13 cellular contexts compared by ENCODE assay signal in the genomic region with DNA sequence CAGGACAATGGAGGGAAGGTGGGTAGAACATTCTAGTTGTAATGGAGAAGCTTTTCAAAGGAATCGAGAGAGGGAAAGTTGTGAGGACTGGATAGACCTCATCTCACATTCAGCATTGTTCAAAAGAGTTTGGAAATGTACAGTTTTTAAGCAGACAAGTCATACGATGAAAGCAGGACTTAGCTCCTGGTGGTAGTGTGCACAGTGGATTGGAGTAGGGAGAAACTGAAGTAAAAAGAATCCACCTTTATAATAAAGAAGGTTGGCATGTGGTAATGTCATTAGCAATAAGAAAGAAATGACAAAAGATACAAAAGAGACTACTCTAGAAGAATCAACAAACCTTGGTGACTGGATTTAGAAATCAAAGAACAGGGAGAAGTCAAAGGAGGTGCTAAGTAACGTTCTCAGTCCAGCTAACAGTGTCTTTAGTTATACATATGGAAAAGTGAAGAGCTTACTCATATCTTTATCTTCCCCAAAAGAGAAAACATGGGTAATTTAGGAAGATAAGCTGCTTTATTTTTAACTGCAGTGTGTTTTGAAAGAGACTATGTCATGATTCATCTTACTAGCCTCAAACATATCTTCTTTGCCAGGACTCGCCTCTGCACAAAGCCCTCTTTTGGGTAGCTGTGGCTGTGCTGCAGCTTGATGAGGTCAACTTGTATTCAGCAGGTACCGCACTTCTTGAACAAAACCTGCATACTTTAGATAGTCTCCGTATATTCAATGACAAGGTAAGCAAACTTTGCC. TPM values are rescaled to one million over a fixed set of nuclear protein-coding genes. Genes with fewer than 3 reads are reported as not detected.
DNase-seq lines count a peak whose midpoint lies in the region; ATAC-seq, FAIRE-seq and TF ChIP-seq lines count a peak whose summit lies in the region.
"Had no signal": no experiment of that assay in that cellular context is flagged by ENCODE, and none has a peak within 500 bp of the region (broad histone marks: within the 10 kb centered on the region; RNA-seq: fewer than 3 reads in every experiment).

No MANE protein-coding gene starts in this region.

- H3K9ac ChIP-seq in K562 (ENCODE audit: insufficient read depth in 1 of 2, low read depth in 2 of 2, low read length in 2 of 2), result no peak overlapping the region

- FAIRE-seq in K562 (lab: Jason Lieb, UNC), result peak; percentile 97
- no peak for FAIRE-seq in GM19239 (lab: Jason Lieb, UNC)

- 4% methylated on average over 6 of the region's 6 CpGs for WGBS in K562 (ENCODE audit: insufficient coverage, low coverage, missing lambda C conversion rate)

- H3K27ac ChIP-seq in K562 (ENCODE audit: extremely low read depth, low read depth, low read length), result peak overlapping the region; percentile 23; the same call in 2 of the 3 replicates
- H3K27ac ChIP-seq: ovary had no signal

- peak; percentile 84 for TF ChIP-seq EP300 in K562 (IDR thresholded peaks at IDR 0.05; ENCODE audit: low read length)

- no peaks in the 10 kb centered on the region for H3K27me3 ChIP-seq in K562 (ENCODE audit: control insufficient read depth in 2 of 2, insufficient read depth in 2 of 2, low read length in 2 of 2)
- H3K27me3 ChIP-seq: ovary had no signal

- no peak for TF ChIP-seq CTCF in K562 (IDR thresholded peaks at IDR 0.05 in 2 of 3, conservative IDR thresholded peaks at IDR 0.05 in 1 of 3; ENCODE audit: insufficient read depth in 2 of 3, low read depth in 1 of 3, low read length in 3 of 3)

- no peak for TF ChIP-seq POLR2A in K562 (conservative IDR thresholded peaks at IDR 0.05)

- H3K9me1 ChIP-seq in K562 (ENCODE audit: control insufficient read depth, insufficient read depth, low read length), result no peaks in the 10 kb centered on the region

- CTCF ChIA-PET in K562 (lab: Yijun Ruan, JAX; ENCODE audit: low intra/inter-chr PET ratio), result no interaction called here

- BruUV-seq in K562 (replicated peaks; lab: Mats Ljungman, UMichigan), result TSS peak; percentile 23

- peaks cover 0 to 12% of the 10 kb centered on the region in 2 experiments; a peak in 3 of 5 replicates for H3K4me1 ChIP-seq in K562 (replicated peaks in 1 of 2; ENCODE audit: control insufficient read depth in 2 of 2, insufficient read depth in 2 of 2, low read length in 2 of 2)

- peak; percentile 73 for DNase-seq in Daoy (ENCODE audit: low read depth)
- peak; percentile 80 for DNase-seq in MV-4-11 (lab: John Stamatoyannopoulos, UW)
- peak; percentile 37 to 85 (median 55) for DNase-seq in K562 (ENCODE audit: extremely low read depth in 1 of 4, low spot score in 3 of 4)
- peak; percentile 42 for DNase-seq in middle frontal gyrus (ENCODE audit: extremely low spot score, low spot score)
- no peak for DNase-seq in RKO (ENCODE audit: low spot score)
- DNase-seq in GM19239 (ENCODE audit: insufficient read length, low spot score), result no peak
- no peak for DNase-seq in NCI-H1930 (lab: John Stamatoyannopoulos, UW)
- DNase-seq: activated gamma-delta T cell treated with Interleukin-2 at 50 U/mL for 16 hours, DMS53, NCI-H1417, RPMI8226 had no signal

- in situ Hi-C loops in K562 (cut with MboI), result no loop called here

- no peak overlapping the region for H3K4me3 ChIP-seq in K562
- H3K4me3 ChIP-seq: ovary had no signal

- no peaks in the 10 kb centered on the region for H3K9me3 ChIP-seq in K562 (replicated peaks; ENCODE audit: control insufficient read depth, insufficient read depth, low read depth, low read length)
- H3K9me3 ChIP-seq: ovary had no signal

- no peaks in the 10 kb centered on the region for H3K79me2 ChIP-seq in K562 (ENCODE audit: control insufficient read depth, insufficient read depth, low read length)

- ATAC-seq in K562, result peak; percentile 94
- ATAC-seq in GM19455 (IDR thresholded peaks at IDR 0.05; ENCODE audit: unreplicated experiment), result no peak

- H4K20me1 ChIP-seq in K562 (replicated peaks; ENCODE audit: control insufficient read depth, insufficient read depth, low read length), result peaks cover 4% of the 10 kb centered on the region; the same call in 1 of the 2 replicates

- no peak overlapping the region for H3K4me2 ChIP-seq in K562 (ENCODE audit: insufficient read depth, low read length)

- POLR2A ChIA-PET in K562 (lab: Yijun Ruan, JAX), result interaction anchor here (0.6 to 1.7 kb wide), 7 partner anchors 9 to 117 kb away, joined by 3 to 5 read pairs (median 3); a partner anchor contains a TSS

- intact Hi-C loops in K562 (cut with micrococcal nuclease), result loop anchor here (10.0 kb wide), 1 partner anchor 515 kb away; a partner anchor contains a TSS

- peaks cover 39% of the 10 kb centered on the region; the same call in 2 of the 3 replicates for H3K36me3 ChIP-seq in K562 (ENCODE audit: control insufficient read depth, insufficient read depth, low read length)
- H3K36me3 ChIP-seq: ovary had no signal

- no peak overlapping the region for H2AFZ ChIP-seq in K562 (ENCODE audit: low read depth, low read length)

- TF ChIP-seq RAD21 in K562 (CRISPR knock-in tag; conservative IDR thresholded peaks at IDR 0.05 in 1 of 2, IDR thresholded peaks at IDR 0.05 in 1 of 2), result peak; percentile 9 to 10; a peak in 1 of 4 replicates

RNA-seq across cellular contexts. Expression of a gene that starts 18.7 kb away (rescaled TPM):
- 0.63 and 4.0 TPM in 2 replicates for total RNA-seq in Daoy (2014; rRNA removed; shearing (Covaris generic))
- total RNA-seq in K562 (2011; cell fraction: chromatin; rRNA removed; ENCODE audit: low replicate concordance), result not detected in 2 replicates
- not detected in 2 replicates for total RNA-seq in K562 (2011; cell fraction: nucleolus; rRNA removed)
- not detected in 2 replicates for total RNA-seq in K562 (2011; cell fraction: nucleoplasm; rRNA removed)
- total RNA-seq in K562 (2014; rRNA removed) (not detected in 2 replicates), K562 (2014; rRNA removed; fragmentation: Illumina TruSeq; extraction: Trizol) (0.16 TPM in 1 of 2 replicates, not detected in the other), K562 (2015; rRNA removed; fragmentation: Illumina TruSeq; extraction: Trizol) (0.38 TPM in 1 of 2 replicates, not detected in the other), K562 (2021) (0.13 TPM in 2 replicates)
- polyA plus RNA-seq in K562 (2011; rRNA removed) (0.06 and 0.08 TPM in 2 replicates), K562 (2014; fragmentation: Illumina TruSeq; extraction: Trizol) (0.10 TPM in 1 of 2 replicates, not detected in the other), K562 (2014; fragmentation: Nextera tagmentation; extraction: Ambion mirVana) (under 1 TPM; 0.17 to 0.37 TPM), K562 (2014; rRNA removed) (0.20 TPM in 1 of 2 replicates, not detected in the other)
- not detected in 2 replicates for polyA plus RNA-seq in K562 (2011; cell fraction: cytosol; rRNA removed)
- not detected in 2 replicates for polyA plus RNA-seq in K562 (2011; cell fraction: nucleus; rRNA removed)
- polyA plus RNA-seq in K562 (2012), result 0.10 and 0.22 TPM in 2 replicates
- polyA minus RNA-seq in K562 (2011; rRNA and poly(A)+ RNA removed), result 0.11 TPM in 1 of 2 replicates, not detected in the other
- not detected in 2 replicates for polyA minus RNA-seq in K562 (2011; cell fraction: cytosol; rRNA and poly(A)+ RNA removed)
- polyA minus RNA-seq in K562 (2011; cell fraction: nucleus; rRNA and poly(A)+ RNA removed), result not detected in 2 replicates

RNA-seq across cellular contexts. Expression of a gene that starts 26.2 kb away (rescaled TPM):
- not detected in 2 replicates for total RNA-seq in Daoy (2014; rRNA removed; shearing (Covaris generic))
- 0.37 and 1.3 TPM in 2 replicates for total RNA-seq in K562 (2011; cell fraction: chromatin; rRNA removed; ENCODE audit: low replicate concordance)
- total RNA-seq in K562 (2011; cell fraction: nucleolus; rRNA removed), result 0.33 and 0.39 TPM in 2 replicates
- total RNA-seq in K562 (2011; cell fraction: nucleoplasm; rRNA removed), result 0.51 and 1.5 TPM in 2 replicates
- total RNA-seq in K562 (2014; rRNA removed) (0.54 and 0.82 TPM in 2 replicates), K562 (2014; rRNA removed; fragmentation: Illumina TruSeq; extraction: Trizol) (1.9 and 2.1 TPM in 2 replicates), K562 (2015; rRNA removed; fragmentation: Illumina TruSeq; extraction: Trizol) (8.0 TPM in 2 replicates), K562 (2021) (1.7 and 2.0 TPM in 2 replicates)
- polyA plus RNA-seq in K562 (2011; rRNA removed) (2.5 and 3.4 TPM in 2 replicates), K562 (2014; fragmentation: Illumina TruSeq; extraction: Trizol) (6.5 and 7.1 TPM in 2 replicates), K562 (2014; fragmentation: Nextera tagmentation; extraction: Ambion mirVana) (1 to 10 TPM; 1.7 to 2.9 TPM), K562 (2014; rRNA removed) (2.5 and 3.9 TPM in 2 replicates)
- 0.79 and 2.7 TPM in 2 replicates for polyA plus RNA-seq in K562 (2011; cell fraction: cytosol; rRNA removed)
- polyA plus RNA-seq in K562 (2011; cell fraction: nucleus; rRNA removed), result 0.61 and 1.4 TPM in 2 replicates
- polyA plus RNA-seq in K562 (2012), result 6.7 and 20.3 TPM in 2 replicates
- 0.91 and 1.6 TPM in 2 replicates for polyA minus RNA-seq in K562 (2011; rRNA and poly(A)+ RNA removed)
- not detected in 2 replicates for polyA minus RNA-seq in K562 (2011; cell fraction: cytosol; rRNA and poly(A)+ RNA removed)
- 0.27 and 0.44 TPM in 2 replicates for polyA minus RNA-seq in K562 (2011; cell fraction: nucleus; rRNA and poly(A)+ RNA removed)

RNA-seq across cellular contexts. Expression of a gene that starts 43.0 kb away (rescaled TPM):
- total RNA-seq in Daoy (2014; rRNA removed; shearing (Covaris generic)), result not detected in 2 replicates
- not detected in 2 replicates for total RNA-seq in K562 (2011; cell fraction: chromatin; rRNA removed; ENCODE audit: low replicate concordance)
- not detected in 2 replicates for total RNA-seq in K562 (2011; cell fraction: nucleolus; rRNA removed)
- total RNA-seq in K562 (2011; cell fraction: nucleoplasm; rRNA removed), result not detected in 2 replicates
- total RNA-seq in K562 (2014; rRNA removed), result not detected in 2 replicates
- total RNA-seq in K562 (2014; rRNA removed; fragmentation: Illumina TruSeq; extraction: Trizol), result not detected in 2 replicates
- total RNA-seq in K562 (2015; rRNA removed; fragmentation: Illumina TruSeq; extraction: Trizol), result 0.11 TPM in 1 of 2 replicates, not detected in the other
- not detected in 2 replicates for total RNA-seq in K562 (2021)
- polyA plus RNA-seq in K562 (2011; rRNA removed), result 0.03 TPM in 1 of 2 replicates, not detected in the other
- not detected in 2 replicates for polyA plus RNA-seq in K562 (2011; cell fraction: cytosol; rRNA removed)
- polyA plus RNA-seq in K562 (2011; cell fraction: nucleus; rRNA removed), result 0.06 TPM in 2 replicates
- 0.20 and 0.61 TPM in 2 replicates for polyA plus RNA-seq in K562 (2012)
- not detected in 2 replicates for polyA plus RNA-seq in K562 (2014; fragmentation: Illumina TruSeq; extraction: Trizol)
- polyA plus RNA-seq in K562 (2014; fragmentation: Nextera tagmentation; extraction: Ambion mirVana), result under 1 TPM in 1 of 2 experiments, not detected in 1; 0.41 TPM
- not detected in 2 replicates for polyA plus RNA-seq in K562 (2014; rRNA removed)
- polyA minus RNA-seq in K562 (2011; rRNA and poly(A)+ RNA removed), result 0.07 TPM in 1 of 2 replicates, not detected in the other
- polyA minus RNA-seq in K562 (2011; cell fraction: cytosol; rRNA and poly(A)+ RNA removed), result not detected in 2 replicates
- polyA minus RNA-seq in K562 (2011; cell fraction: nucleus; rRNA and poly(A)+ RNA removed), result 0.11 and 0.27 TPM in 2 replicates

RNA-seq across cellular contexts. Expression of a gene that starts 51.4 kb away (rescaled TPM):
- 4.4 and 5.5 TPM in 2 replicates for total RNA-seq in Daoy (2014; rRNA removed; shearing (Covaris generic))
- 9.2 and 21.1 TPM in 2 replicates for total RNA-seq in K562 (2011; cell fraction: chromatin; rRNA removed; ENCODE audit: low replicate concordance)
- 12.4 and 14.0 TPM in 2 replicates for total RNA-seq in K562 (2011; cell fraction: nucleolus; rRNA removed)
- 9.8 and 10.8 TPM in 2 replicates for total RNA-seq in K562 (2011; cell fraction: nucleoplasm; rRNA removed)
- total RNA-seq in K562 (2014; rRNA removed) (14.2 and 16.6 TPM in 2 replicates), K562 (2014; rRNA removed; fragmentation: Illumina TruSeq; extraction: Trizol) (5.8 and 7.0 TPM in 2 replicates), K562 (2015; rRNA removed; fragmentation: Illumina TruSeq; extraction: Trizol) (9.8 and 11.5 TPM in 2 replicates), K562 (2021) (12.0 and 12.3 TPM in 2 replicates)
- polyA plus RNA-seq in K562 (2011; rRNA removed) (6.2 and 10.5 TPM in 2 replicates), K562 (2014; fragmentation: Illumina TruSeq; extraction: Trizol) (8.1 and 8.9 TPM in 2 replicates), K562 (2014; fragmentation: Nextera tagmentation; extraction: Ambion mirVana) (under 1 TPM; 0.62 to 0.66 TPM), K562 (2014; rRNA removed) (7.9 TPM in 2 replicates)
- polyA plus RNA-seq in K562 (2011; cell fraction: cytosol; rRNA removed), result 5.7 and 10.3 TPM in 2 replicates
- polyA plus RNA-seq in K562 (2011; cell fraction: nucleus; rRNA removed), result 8.2 and 16.3 TPM in 2 replicates
- 8.3 and 12.2 TPM in 2 replicates for polyA plus RNA-seq in K562 (2012)
- 13.4 and 22.4 TPM in 2 replicates for polyA minus RNA-seq in K562 (2011; rRNA and poly(A)+ RNA removed)
- 5.8 and 12.3 TPM in 2 replicates for polyA minus RNA-seq in K562 (2011; cell fraction: cytosol; rRNA and poly(A)+ RNA removed)
- 9.4 and 11.8 TPM in 2 replicates for polyA minus RNA-seq in K562 (2011; cell fraction: nucleus; rRNA and poly(A)+ RNA removed)

Comparison
In these comparisons a context has a peak if more than half of its experiments do, and no peak if none do; other contexts are left out.
1. DNase-seq: peak in Daoy (single experiment), MV-4-11 (single experiment), K562 (4 of 4) and middle frontal gyrus (single experiment); none in RKO (single experiment), GM19239 (single experiment) and NCI-H1930 (0 of 2).